ENCODE assay signal across 25 cellular contexts in genomic region chr10:7383442-7383841, GRCh38. TPM values are rescaled to one million over a fixed set of nuclear protein-coding genes. Genes with fewer than 3 reads are reported as not detected.
DNase-seq lines count a peak whose midpoint lies in the region; ATAC-seq and TF ChIP-seq lines count a peak whose summit lies in the region.
"Had no signal": no experiment of that assay in that cellular context is flagged by ENCODE, and none has a peak within 500 bp of the region (broad histone marks: within the 10 kb centered on the region; RNA-seq: fewer than 3 reads in every experiment).

No MANE protein-coding gene starts in this region.

- no peaks in the 10 kb centered on the region for H3K27me3 ChIP-seq in CD4-positive, alpha-beta T cell (ENCODE audit: control insufficient read depth, insufficient read depth, low read length)
- no peaks in the 10 kb centered on the region for H3K27me3 ChIP-seq in spleen (replicated peaks in 1 of 7)
- H3K27me3 ChIP-seq: ovary, suprapubic skin, upper lobe of left lung had no signal

- no peaks in the 10 kb centered on the region for H3K27me3 Mint-ChIP-seq in activated CD4-positive, alpha-beta T cell treated with anti-CD3 and anti-CD28 coated beads, Interleukin-2, amount 10 ng/mL, durations not matched to agents 24 days and 14 days
- H3K27me3 Mint-ChIP-seq in CD4-positive, alpha-beta T cell: no peaks in the 10 kb centered on the region
- no peaks in the 10 kb centered on the region for H3K27me3 Mint-ChIP-seq in activated CD8-positive, alpha-beta T cell treated with anti-CD3 and anti-CD28 coated beads for 36 hours
- no peaks in the 10 kb centered on the region for H3K27me3 Mint-ChIP-seq in effector memory CD8-positive, alpha-beta T cell
- H3K27me3 Mint-ChIP-seq: stimulated activated memory B cell treated with anti-CD40 and anti-IgM and Interleukin-4, amounts not matched to agents 10 μg/mL and 1 μg/mL and 100 μg/mL, for 72 hours had no signal

- no peak for TF ChIP-seq CTCF in CD4-positive, alpha-beta T cell (IDR thresholded peaks at IDR 0.05)
- no peak for TF ChIP-seq CTCF in activated CD8-positive, alpha-beta T cell treated with anti-CD3 and anti-CD28 coated beads for 36 hours (IDR thresholded peaks at IDR 0.05)
- TF ChIP-seq CTCF in spleen (IDR thresholded peaks at IDR 0.05 in 8 of 11, conservative IDR thresholded peaks at IDR 0.05 in 3 of 11): no peak

- H3K4me1 ChIP-seq in spleen: peaks cover 0 to 20% (median under 1%) of the 10 kb centered on the region in 6 donors
- H3K4me1 ChIP-seq: suprapubic skin, upper lobe of left lung had no signal

- H3K9me3 Mint-ChIP-seq in activated CD4-positive, alpha-beta T cell treated with anti-CD3 and anti-CD28 coated beads, Interleukin-2, amount 10 ng/mL, durations not matched to agents 24 days and 14 days: peaks cover 5% of the 10 kb centered on the region
- H3K9me3 Mint-ChIP-seq in CD4-positive, alpha-beta T cell: no peaks in the 10 kb centered on the region
- H3K9me3 Mint-ChIP-seq in activated CD8-positive, alpha-beta T cell treated with anti-CD3 and anti-CD28 coated beads for 36 hours: no peaks in the 10 kb centered on the region
- H3K9me3 Mint-ChIP-seq in effector memory CD8-positive, alpha-beta T cell: no peaks in the 10 kb centered on the region
- H3K9me3 Mint-ChIP-seq: CD14-positive monocyte; stimulated activated memory B cell treated with anti-CD40 and anti-IgM and Interleukin-4, amounts not matched to agents 10 μg/mL and 1 μg/mL and 100 μg/mL, for 72 hours; WTC11 had no signal

- H3K4me3 Mint-ChIP-seq in activated CD4-positive, alpha-beta T cell treated with anti-CD3 and anti-CD28 coated beads, Interleukin-2, amount 10 ng/mL, durations not matched to agents 24 days and 14 days: no peak overlapping the region
- H3K4me3 Mint-ChIP-seq in CD4-positive, alpha-beta T cell: peak overlapping the region; percentile 30
- H3K4me3 Mint-ChIP-seq in activated CD8-positive, alpha-beta T cell treated with anti-CD3 and anti-CD28 coated beads for 36 hours: no peak overlapping the region
- H3K4me3 Mint-ChIP-seq in effector memory CD8-positive, alpha-beta T cell: peak overlapping the region in 1 of 2 donors; percentile 28
- H3K4me3 Mint-ChIP-seq: CD14-positive monocyte; nephron progenitor cell; stimulated activated memory B cell treated with anti-CD40 and anti-IgM and Interleukin-4, amounts not matched to agents 10 μg/mL and 1 μg/mL and 100 μg/mL, for 72 hours; WTC11 had no signal

- peaks cover 32% of the 10 kb centered on the region for H3K36me3 Mint-ChIP-seq in activated CD4-positive, alpha-beta T cell treated with anti-CD3 and anti-CD28 coated beads, Interleukin-2, amount 10 ng/mL, durations not matched to agents 24 days and 14 days (ENCODE audit: low read depth)
- peaks cover 47% of the 10 kb centered on the region for H3K36me3 Mint-ChIP-seq in CD4-positive, alpha-beta T cell (ENCODE audit: low read depth)
- peaks cover 36% of the 10 kb centered on the region for H3K36me3 Mint-ChIP-seq in activated CD8-positive, alpha-beta T cell treated with anti-CD3 and anti-CD28 coated beads for 36 hours (ENCODE audit: low read depth)
- peaks cover 16% of the 10 kb centered on the region for H3K36me3 Mint-ChIP-seq in effector memory CD8-positive, alpha-beta T cell (ENCODE audit: insufficient read depth)

- no peak overlapping the region for H3K4me3 ChIP-seq in spleen
- H3K4me3 ChIP-seq: ovary, suprapubic skin, upper lobe of left lung had no signal

- no peaks in the 10 kb centered on the region for H3K9me3 ChIP-seq in CD4-positive, alpha-beta T cell (ENCODE audit: control insufficient read depth, low read length)
- no peaks in the 10 kb centered on the region for H3K9me3 ChIP-seq in spleen
- H3K9me3 ChIP-seq: ovary, suprapubic skin, upper lobe of left lung had no signal

- CTCF ChIA-PET in CD4-positive, alpha-beta T cell (lab: Charles Lee): interaction anchor here (0.6 to 0.7 kb wide), 2 partner anchors 35 to 1180 kb away, joined by 4 to 5 read pairs; no protein-coding TSS in a partner anchor
- CTCF ChIA-PET in activated CD8-positive, alpha-beta T cell treated with anti-CD3 and anti-CD28 coated beads for 36 hours (lab: Charles Lee): interaction anchor here (0.7 to 1.5 kb wide), 4 partner anchors 9 to 463 kb away, joined by 3 to 4 read pairs (median 4); no protein-coding TSS in a partner anchor

- peak; percentile 86 for ATAC-seq in CD4-positive, alpha-beta T cell (ENCODE audit: poor library complexity)
- ATAC-seq in activated CD8-positive, alpha-beta T cell treated with anti-CD3 and anti-CD28 coated beads for 36 hours: peak; percentile 69
- peak; percentile 55 for ATAC-seq in effector memory CD8-positive, alpha-beta T cell (replicated peaks)
- no peak for ATAC-seq in GM18858 (IDR thresholded peaks at IDR 0.05; ENCODE audit: unreplicated experiment)
- ATAC-seq: left colon; stimulated activated memory B cell treated with anti-CD40 and anti-IgM and Interleukin-4, amounts not matched to agents 10 μg/mL and 1 μg/mL and 100 μg/mL, for 72 hours; WTC11 had no signal

- POLR2A ChIA-PET in CD4-positive, alpha-beta T cell (lab: Charles Lee): interaction anchor here (0.8 to 1.3 kb wide), 4 partner anchors 8 to 27 kb away, joined by 3 to 8 read pairs (median 4); partner anchors contain the start of gene SFMBT2
- POLR2A ChIA-PET in activated CD8-positive, alpha-beta T cell treated with anti-CD3 and anti-CD28 coated beads for 36 hours (lab: Charles Lee): no interaction called here

- H3K27ac Mint-ChIP-seq in activated CD4-positive, alpha-beta T cell treated with anti-CD3 and anti-CD28 coated beads, Interleukin-2, amount 10 ng/mL, durations not matched to agents 24 days and 14 days: peak overlapping the region; percentile 14
- H3K27ac Mint-ChIP-seq in CD4-positive, alpha-beta T cell: peak overlapping the region; percentile 84
- H3K27ac Mint-ChIP-seq in activated CD8-positive, alpha-beta T cell treated with anti-CD3 and anti-CD28 coated beads for 36 hours: peak overlapping the region; percentile 62
- H3K27ac Mint-ChIP-seq in effector memory CD8-positive, alpha-beta T cell: peak overlapping the region; percentile 12 to 77
- H3K27ac Mint-ChIP-seq: CD14-positive monocyte; nephron progenitor cell; stimulated activated memory B cell treated with anti-CD40 and anti-IgM and Interleukin-4, amounts not matched to agents 10 μg/mL and 1 μg/mL and 100 μg/mL, for 72 hours; WTC11 had no signal

- peaks cover 49% of the 10 kb centered on the region for H3K4me1 Mint-ChIP-seq in activated CD4-positive, alpha-beta T cell treated with anti-CD3 and anti-CD28 coated beads, Interleukin-2, amount 10 ng/mL, durations not matched to agents 24 days and 14 days
- H3K4me1 Mint-ChIP-seq in CD4-positive, alpha-beta T cell (ENCODE audit: low read depth): peaks cover 63% of the 10 kb centered on the region
- H3K4me1 Mint-ChIP-seq in activated CD8-positive, alpha-beta T cell treated with anti-CD3 and anti-CD28 coated beads for 36 hours (ENCODE audit: low read depth): peaks cover 62% of the 10 kb centered on the region
- H3K4me1 Mint-ChIP-seq in effector memory CD8-positive, alpha-beta T cell (ENCODE audit: low read depth in 2 of 2): peaks cover 38 to 43% of the 10 kb centered on the region in 2 donors

- intact Hi-C loops in activated CD4-positive, alpha-beta T cell treated with anti-CD3 and anti-CD28 coated beads, Interleukin-2, amount 10 ng/mL, durations not matched to agents 24 days and 14 days (cut with micrococcal nuclease): no loop called here
- intact Hi-C loops in CD4-positive, alpha-beta T cell (cut with DNase I, micrococcal nuclease): no loop called here
- intact Hi-C loops in activated CD8-positive, alpha-beta T cell treated with anti-CD3 and anti-CD28 coated beads for 36 hours (cut with micrococcal nuclease): no loop called here
- intact Hi-C loops in spleen (cut with DNase I; ENCODE audit: low total_unique reads): no loop called here

- no peak for TF ChIP-seq POLR2A in spleen (IDR thresholded peaks at IDR 0.05)

- DNase-seq in activated CD4-positive, alpha-beta T cell treated with anti-CD3 and anti-CD28 coated beads, Interleukin-2, amount 10 ng/mL, durations not matched to agents 24 days and 14 days: peak; percentile 60
- no peak for DNase-seq in activated CD4-positive, alpha-beta T cell treated with anti-CD3 and anti-CD28 coated beads for 48 hours
- DNase-seq in CD4-positive, alpha-beta T cell: no peak
- DNase-seq in activated CD8-positive, alpha-beta T cell treated with anti-CD3 and anti-CD28 coated beads for 36 hours: peak; percentile 21
- no peak for DNase-seq in effector memory CD8-positive, alpha-beta T cell
- no peak for DNase-seq in NCI-H748 (lab: John Stamatoyannopoulos, UW; ENCODE audit: unreplicated experiment)
- DNase-seq in spleen: no peak
- DNase-seq: caudate nucleus; cortex of kidney; effector memory CD4-positive, alpha-beta T cell; hypothalamus; left colon; NCI-H1105; NCI-H1930; NCI-H2171 treated with DMSO at 0.1 percent for 48 hours; NCI-H510A; nephron progenitor cell; ovary; SW 1271; upper lobe of left lung had no signal

- H3K27ac ChIP-seq in CD4-positive, alpha-beta T cell (ENCODE audit: low read depth, low read length): no peak overlapping the region
- no peak overlapping the region for H3K27ac ChIP-seq in spleen
- H3K27ac ChIP-seq: ovary, suprapubic skin, upper lobe of left lung had no signal

- 74 to 78% (median 75%) methylated on average over 7 of the region's 7 CpGs for WGBS in spleen, 5 donors

- H3K36me3 ChIP-seq in spleen: peaks cover 0 to 42% (median 13%) of the 10 kb centered on the region in 6 donors
- H3K36me3 ChIP-seq: ovary, suprapubic skin had no signal

RNA-seq across cellular contexts. Expression of gene SFMBT2, which starts 27.4 kb away (rescaled TPM):
- 24.9 TPM in 2 replicates for total RNA-seq in activated CD4-positive, alpha-beta T cell treated with anti-CD3 and anti-CD28 coated beads, Interleukin-2, amount 10 ng/mL, durations not matched to agents 24 days and 14 days
- 10 to 100 TPM; 41.0 to 42.0 TPM for total RNA-seq in CD4-positive, alpha-beta T cell
- 10 to 100 TPM; 23.8 to 27.6 TPM for total RNA-seq in activated CD8-positive, alpha-beta T cell treated with anti-CD3 and anti-CD28 coated beads for 36 hours
- 10 to 100 TPM; 28.4 to 47.7 (median 38.8) TPM for total RNA-seq in spleen
- 1 to 10 TPM; 4.4 to 6.2 (median 6.0) TPM for polyA plus RNA-seq in spleen

Comparison
In these comparisons a context has a peak if more than half of its experiments do, and no peak if none do; other contexts are left out.
1. DNase-seq: peak in activated CD4-positive, alpha-beta T cell treated with anti-CD3 and anti-CD28 coated beads, Interleukin-2, amount 10 ng/mL, durations not matched to agents 24 days and 14 days (single experiment) and activated CD8-positive, alpha-beta T cell treated with anti-CD3 and anti-CD28 coated beads for 36 hours (single experiment); none in activated CD4-positive, alpha-beta T cell treated with anti-CD3 and anti-CD28 coated beads for 48 hours (single experiment), CD4-positive, alpha-beta T cell (0 of 10), effector memory CD8-positive, alpha-beta T cell (0 of 3), NCI-H748 (single experiment) and spleen (single experiment).
2. H3K27ac Mint-ChIP-seq: peak in every context shown above with its lines; median percentile 84 in CD4-positive, alpha-beta T cell; 62 in activated CD8-positive, alpha-beta T cell treated with anti-CD3 and anti-CD28 coated beads for 36 hours; 44 in effector memory CD8-positive, alpha-beta T cell; 14 in activated CD4-positive, alpha-beta T cell treated with anti-CD3 and anti-CD28 coated beads, Interleukin-2, amount 10 ng/mL, durations not matched to agents 24 days and 14 days.